ENCODE assay signal across 31 cellular contexts in genomic region chr11:32233928-32234327, GRCh38.
DNase-seq lines count a peak whose midpoint lies in the region; ATAC-seq, FAIRE-seq and TF ChIP-seq lines count a peak whose summit lies in the region.
"Had no signal": no experiment of that assay in that cellular context is flagged by ENCODE, and none has a peak within 500 bp of the region (broad histone marks: within the 10 kb centered on the region; RNA-seq: fewer than 3 reads in every experiment).

No MANE protein-coding gene starts in this region.

- H3K9ac ChIP-seq in HepG2 (ENCODE audit: insufficient read depth, low read depth, low read length): no peak overlapping the region
- H3K9ac ChIP-seq: BLaER1; BLaER1 treated with 17β-estradiol and CSF1 and Interleukin-3, amounts not matched to agents 10 nM and 100 nM had no signal

- 0% methylated on average over 2 of the region's 2 CpGs for WGBS in HepG2 (ENCODE audit: low lambda C conversion rate)
- WGBS in right lobe of liver (ENCODE audit: insufficient coverage, low coverage, low lambda C conversion rate, missing lambda C conversion rate): 13% methylated on average over 2 of the region's 2 CpGs
- WGBS in right cardiac atrium: 39% methylated on average over 2 of the region's 2 CpGs

- no peak for TF ChIP-seq POLR2A in HepG2 (IDR thresholded peaks at IDR 0.05; ENCODE audit: insufficient read depth in 1 of 2, low read depth in 2 of 2, low read length in 2 of 2)
- TF ChIP-seq POLR2A in right lobe of liver (IDR thresholded peaks at IDR 0.05): no peak

- no peak for FAIRE-seq in HepG2 (lab: Jason Lieb, UNC)
- FAIRE-seq: A204.1, A549, D721Med had no signal

- no peak overlapping the region for H2AFZ ChIP-seq in HepG2 (ENCODE audit: low read length)

- H3K4me1 ChIP-seq in HepG2 (ENCODE audit: insufficient read depth, low read length) (no peaks in the 10 kb centered on the region), right lobe of liver (no peaks in the 10 kb centered on the region), HEK293 (ENCODE audit: control insufficient read depth, insufficient read depth, low read length) (no peaks in the 10 kb centered on the region), right cardiac atrium (ENCODE audit: control insufficient read depth, insufficient read depth, low read length) (no peaks in the 10 kb centered on the region)
- H3K4me1 ChIP-seq: A549; BE2C; BLaER1; BLaER1 treated with 17β-estradiol and CSF1 and Interleukin-3, amounts not matched to agents 10 nM and 100 nM; Caco-2 had no signal

- ATAC-seq in HepG2 (no peak), right lobe of liver (no peak), right cardiac atrium (no peak)
- ATAC-seq: A549; CD8-positive, alpha-beta T cell had no signal

- BruUV-seq in HepG2 (replicated peaks; lab: Mats Ljungman, UMichigan): no TSS peak

- CTCF ChIA-PET in HepG2 (lab: Yijun Ruan, JAX; ENCODE audit: low intra/inter-chr PET ratio, low total read pairs) (no interaction called here), HEK293 (lab: Yijun Ruan, JAX) (no interaction called here)

- no peaks in the 10 kb centered on the region for H3K9me3 ChIP-seq in HepG2 (ENCODE audit: low read length)
- no peaks in the 10 kb centered on the region for H3K9me3 ChIP-seq in right lobe of liver
- H3K9me3 ChIP-seq in HEK293 (ENCODE audit: control insufficient read depth, insufficient read depth, low read depth, low read length): no peaks in the 10 kb centered on the region
- no peaks in the 10 kb centered on the region for H3K9me3 ChIP-seq in right cardiac atrium (ENCODE audit: control insufficient read depth, low read length)
- H3K9me3 ChIP-seq: BE2C; BLaER1; BLaER1 treated with 17β-estradiol and CSF1 and Interleukin-3, amounts not matched to agents 10 nM and 100 nM; Caco-2 had no signal

- no peaks in the 10 kb centered on the region for H3K36me3 ChIP-seq in HepG2 (replicated peaks in 1 of 2; ENCODE audit: control insufficient read depth in 1 of 2, insufficient read depth in 2 of 2, low read length in 2 of 2)
- H3K36me3 ChIP-seq in right lobe of liver: no peaks in the 10 kb centered on the region
- H3K36me3 ChIP-seq in HEK293 (ENCODE audit: control insufficient read depth in 2 of 2, insufficient read depth in 1 of 2, low read length in 2 of 2): no peaks in the 10 kb centered on the region
- H3K36me3 ChIP-seq: BE2C; BLaER1; BLaER1 treated with 17β-estradiol and CSF1 and Interleukin-3, amounts not matched to agents 10 nM and 100 nM had no signal

- H3K4me2 ChIP-seq in HepG2 (ENCODE audit: low read depth, low read length): no peak overlapping the region
- H3K4me2 ChIP-seq: A549; BLaER1; BLaER1 treated with 17β-estradiol and CSF1 and Interleukin-3, amounts not matched to agents 10 nM and 100 nM had no signal

- no peaks in the 10 kb centered on the region for H3K79me2 ChIP-seq in HepG2 (ENCODE audit: insufficient read depth, low read length)

- H3K27ac ChIP-seq in HepG2 (ENCODE audit: extremely low read length, insufficient read depth, low read length) (no peak overlapping the region), right lobe of liver (no peak overlapping the region), HEK293 (ENCODE audit: extremely low read depth, low read depth, low read length) (no peak overlapping the region), right cardiac atrium (ENCODE audit: low read length) (no peak overlapping the region)
- H3K27ac ChIP-seq: 22Rv1; A549; BLaER1; BLaER1 treated with 17β-estradiol and CSF1 and Interleukin-3, amounts not matched to agents 10 nM and 100 nM; C4-2B had no signal

- DNase-seq in HepG2 (ENCODE audit: low spot score) (no peak), right lobe of liver (no peak), right cardiac atrium (no peak)
- DNase-seq: 8988T; ACHN; AML-193; BE2C; C1 segment of cervical spinal cord; Caco-2; Calu3; CD4-positive, alpha-beta memory T cell; CD4-positive, alpha-beta T cell; CD4-positive, CD25-positive, alpha-beta regulatory T cell; CD8-positive, alpha-beta memory T cell; CD8-positive, alpha-beta T cell; COR-L47; DMS 273 treated with DMSO at 0.1 percent for 48 hours; DMS153; DMS53; DMS79; DMS79 treated with DMSO at 0.1 percent for 48 hours; DND-41; EL had no signal

- no peaks in the 10 kb centered on the region for H4K20me1 ChIP-seq in HepG2 (ENCODE audit: insufficient read depth, low read length)
- H4K20me1 ChIP-seq: BLaER1; BLaER1 treated with 17β-estradiol and CSF1 and Interleukin-3, amounts not matched to agents 10 nM and 100 nM had no signal

- H3K27me3 ChIP-seq in HepG2 (ENCODE audit: control insufficient read depth in 1 of 2, insufficient read depth in 2 of 2, low read length in 2 of 2): peaks cover 1 to 3% of the 10 kb centered on the region in 2 experiments; a peak in 1 of 5 replicates
- H3K27me3 ChIP-seq in right lobe of liver: no peaks in the 10 kb centered on the region
- H3K27me3 ChIP-seq in right cardiac atrium (ENCODE audit: control insufficient read depth, insufficient read depth): no peaks in the 10 kb centered on the region
- H3K27me3 ChIP-seq: BE2C; BLaER1; BLaER1 treated with 17β-estradiol and CSF1 and Interleukin-3, amounts not matched to agents 10 nM and 100 nM had no signal

- in situ Hi-C loops in HepG2 (cut with HindIII; ENCODE audit: extremely low pct_ligation_motif_present, low pct_unique_long_range_greater_than_20kb): no loop called here

- H3K4me3 ChIP-seq in HepG2 (replicated peaks in 1 of 3; ENCODE audit: insufficient read depth in 1 of 3, low read depth in 2 of 3, low read length in 3 of 3) (no peak overlapping the region), right lobe of liver (no peak overlapping the region), HEK293 (ENCODE audit: low read depth, low read length) (no peak overlapping the region), right cardiac atrium (ENCODE audit: low read length) (no peak overlapping the region)
- H3K4me3 ChIP-seq: A549; BLaER1; BLaER1 treated with 17β-estradiol and CSF1 and Interleukin-3, amounts not matched to agents 10 nM and 100 nM had no signal

- TF ChIP-seq EP300 in HepG2 (IDR thresholded peaks at IDR 0.05; ENCODE audit: low read depth in 2 of 2, low read length in 2 of 2) (no peak), HepG2 (CRISPR knock-in tag; IDR thresholded peaks at IDR 0.05; ENCODE audit: borderline replicate concordance) (no peak)

- POLR2A ChIA-PET in HepG2 (lab: Yijun Ruan, JAX): no interaction called here
- POLR2A ChIA-PET in HEK293 (lab: Yijun Ruan, JAX): no interaction called here

- TF ChIP-seq CTCF in HepG2 (CRISPR knock-in tag; IDR thresholded peaks at IDR 0.05) (no peak), right lobe of liver (IDR thresholded peaks at IDR 0.05) (no peak), HEK293 (tag by site-specific recombination; IDR thresholded peaks at IDR 0.05) (no peak)

- no peak for TF ChIP-seq RAD21 in HepG2 (CRISPR knock-in tag; IDR thresholded peaks at IDR 0.05)

- intact Hi-C loops in HepG2 (cut with micrococcal nuclease; ENCODE audit: unreplicated experiment): no loop called here
- intact Hi-C loops in right lobe of liver (cut with DNase I): no loop called here
- intact Hi-C loops in right cardiac atrium (cut with DNase I): no loop called here

TF ChIP-seq in HepG2, 621 proteins besides CTCF, POLR2A, EP300 and RAD21:
- no peak for TF ChIP-seq ZNF446 (CRISPR knock-in tag; IDR thresholded peaks at IDR 0.05)
- peak; percentile 71; the same call in 1 of the 2 replicates for TF ChIP-seq CREB1 (IDR thresholded peaks at IDR 0.05)
- TF ChIP-seq CREB1 (CRISPR knock-in tag; IDR thresholded peaks at IDR 0.05): no peak
- TF ChIP-seq TCF7L2 (IDR thresholded peaks at IDR 0.05; ENCODE audit: low read depth, low read length): no peak
- TF ChIP-seq SOX6 (IDR thresholded peaks at IDR 0.05): no peak
- TF ChIP-seq SOX6 (CRISPR knock-in tag; IDR thresholded peaks at IDR 0.05): no peak
- TF ChIP-seq NFRKB (IDR thresholded peaks at IDR 0.05): no peak
- no peak for TF ChIP-seq ZSCAN29 (CRISPR knock-in tag; conservative IDR thresholded peaks at IDR 0.05)
- TF ChIP-seq ZNF382 (CRISPR knock-in tag; IDR thresholded peaks at IDR 0.05; ENCODE audit: borderline replicate concordance): no peak
- TF ChIP-seq ZFP1 (CRISPR knock-in tag; IDR thresholded peaks at IDR 0.05): no peak

TF ChIP-seq in HEK293, 187 proteins besides CTCF, POLR2A, EP300 and RAD21:
- TF ChIP-seq ZNF513 (tag by site-specific recombination; IDR thresholded peaks at IDR 0.05) (peak; percentile 54), ZSCAN23 (tag by site-specific recombination; IDR thresholded peaks at IDR 0.05) (no peak), ZNF274 (IDR thresholded peaks at IDR 0.05; ENCODE audit: low read length) (no peak), ZNF274 (tag by site-specific recombination; IDR thresholded peaks at IDR 0.05; ENCODE audit: borderline replicate concordance) (no peak), ZNF658 (tag by site-specific recombination; IDR thresholded peaks at IDR 0.05) (no peak), MZF1 (tag by site-specific recombination; IDR thresholded peaks at IDR 0.05; ENCODE audit: borderline replicate concordance) (no peak), SP3 (tag by site-specific recombination; IDR thresholded peaks at IDR 0.05) (no peak), ZSCAN5A (tag by site-specific recombination; IDR thresholded peaks at IDR 0.05) (no peak)
TF ChIP-seq in HEK293: peak in this region for 1.

Comparison
In these comparisons a context has a peak if more than half of its experiments do, and no peak if none do; other contexts are left out.
1. Of the 63 proteins assayed by ChIP-seq in both HepG2 and HEK293: peak only in HepG2: none; only in HEK293: ZNF513; in both: none; in neither: 62.